ENCODE assay signal across 16 cellular contexts in genomic region chr17:49705254-49705653, GRCh38. TPM values are rescaled to one million over a fixed set of nuclear protein-coding genes. Genes with fewer than 3 reads are reported as not detected.
DNase-seq lines count a peak whose midpoint lies in the region; ATAC-seq and TF ChIP-seq lines count a peak whose summit lies in the region.
"Had no signal": no experiment of that assay in that cellular context is flagged by ENCODE, and none has a peak within 500 bp of the region (broad histone marks: within the 10 kb centered on the region; RNA-seq: fewer than 3 reads in every experiment).

No MANE protein-coding gene starts in this region.

- POLR2A ChIA-PET in WTC11 (lab: Charles Lee) = no interaction called here

- H3K27me3 Mint-ChIP-seq in WTC11 (ENCODE audit: low read depth) (no peaks in the 10 kb centered on the region; the same call in 1 of the 2 replicates), memory B cell (no peaks in the 10 kb centered on the region)
- H3K27me3 Mint-ChIP-seq in stimulated activated naive B cell treated with anti-CD40 and anti-IgM and Interleukin-4, amounts not matched to agents 10 μg/mL and 1 μg/mL and 100 μg/mL, for 72 hours = no peaks in the 10 kb centered on the region

- H3K4me1 Mint-ChIP-seq in WTC11 = peaks cover 12% of the 10 kb centered on the region
- H3K4me1 Mint-ChIP-seq in memory B cell = peaks cover 24% of the 10 kb centered on the region
- H3K4me1 Mint-ChIP-seq in stimulated activated naive B cell treated with anti-CD40 and anti-IgM and Interleukin-4, amounts not matched to agents 10 μg/mL and 1 μg/mL and 100 μg/mL, for 72 hours = peaks cover 29 to 46% of the 10 kb centered on the region in 2 donors

- H3K9me3 Mint-ChIP-seq in activated naive CD4-positive, alpha-beta T cell treated with anti-CD3 and anti-CD28 coated beads, Interleukin-2, amount 50 U/mL, for 72 hours = no peaks in the 10 kb centered on the region
- H3K9me3 Mint-ChIP-seq in WTC11 (no peaks in the 10 kb centered on the region), memory B cell (no peaks in the 10 kb centered on the region)
- no peaks in the 10 kb centered on the region for H3K9me3 Mint-ChIP-seq in stimulated activated naive B cell treated with anti-CD40 and anti-IgM and Interleukin-4, amounts not matched to agents 10 μg/mL and 1 μg/mL and 100 μg/mL, for 72 hours

- H3K36me3 Mint-ChIP-seq in activated naive CD4-positive, alpha-beta T cell treated with anti-CD3 and anti-CD28 coated beads, Interleukin-2, amount 50 U/mL, for 72 hours = peaks cover 0 to 19% of the 10 kb centered on the region in 2 donors
- H3K36me3 Mint-ChIP-seq in WTC11 = peaks cover 35% of the 10 kb centered on the region
- peaks cover 22% of the 10 kb centered on the region for H3K36me3 Mint-ChIP-seq in memory B cell
- H3K36me3 Mint-ChIP-seq in stimulated activated naive B cell treated with anti-CD40 and anti-IgM and Interleukin-4, amounts not matched to agents 10 μg/mL and 1 μg/mL and 100 μg/mL, for 72 hours = peaks cover 17 to 31% of the 10 kb centered on the region in 2 donors

- no peak for TF ChIP-seq CTCF in WTC11 (IDR thresholded peaks at IDR 0.05)

- CTCF ChIA-PET in WTC11 (lab: Charles Lee) = interaction anchor here (1.7 kb wide), 1 partner anchor 148 kb away, joined by 8 read pairs; no protein-coding TSS in a partner anchor

- ATAC-seq in activated naive CD4-positive, alpha-beta T cell treated with anti-CD3 and anti-CD28 coated beads, Interleukin-2, amount 50 U/mL, for 72 hours = no peak
- ATAC-seq in WTC11 = no peak
- ATAC-seq in memory B cell (ENCODE audit: low read depth) = no peak
- no peak for ATAC-seq in stimulated activated naive B cell treated with anti-CD40 and anti-IgM and Interleukin-4, amounts not matched to agents 10 μg/mL and 1 μg/mL and 100 μg/mL, for 72 hours (replicated peaks)
- ATAC-seq in HG02970 (IDR thresholded peaks at IDR 0.05; ENCODE audit: low FRiP score, unreplicated experiment) = no peak
- ATAC-seq: pancreas had no signal

- peak overlapping the region; percentile 5 to 94 for H3K27ac Mint-ChIP-seq in activated naive CD4-positive, alpha-beta T cell treated with anti-CD3 and anti-CD28 coated beads, Interleukin-2, amount 50 U/mL, for 72 hours
- H3K27ac Mint-ChIP-seq in WTC11 = no peak overlapping the region
- no peak overlapping the region for H3K27ac Mint-ChIP-seq in memory B cell
- H3K27ac Mint-ChIP-seq in stimulated activated naive B cell treated with anti-CD40 and anti-IgM and Interleukin-4, amounts not matched to agents 10 μg/mL and 1 μg/mL and 100 μg/mL, for 72 hours = peak overlapping the region; percentile 62

- peak overlapping the region; percentile 93 for H3K4me3 Mint-ChIP-seq in WTC11
- peak overlapping the region; percentile 33 for H3K4me3 Mint-ChIP-seq in memory B cell
- peak overlapping the region in 1 of 2 donors; percentile 42 for H3K4me3 Mint-ChIP-seq in stimulated activated naive B cell treated with anti-CD40 and anti-IgM and Interleukin-4, amounts not matched to agents 10 μg/mL and 1 μg/mL and 100 μg/mL, for 72 hours

- DNase-seq in activated naive CD4-positive, alpha-beta T cell treated with anti-CD3 and anti-CD28 coated beads, Interleukin-2, amount 50 U/mL, for 72 hours (ENCODE audit: low spot score in 2 of 2) = no peak
- no peak for DNase-seq in activated naive CD4-positive, alpha-beta T cell treated with Interleukin-2 at 50 U/mL for 16 hours
- no peak for DNase-seq in WTC11 (ENCODE audit: low spot score)
- DNase-seq in memory B cell (ENCODE audit: low spot score in 2 of 2) = no peak
- no peak for DNase-seq in stimulated activated naive B cell treated with anti-CD40 and anti-IgM and Interleukin-4, amounts not matched to agents 10 μg/mL and 1 μg/mL and 100 μg/mL, for 72 hours
- DNase-seq in NCI-H524 treated with DMSO at 0.1 percent for 48 hours (lab: John Stamatoyannopoulos, UW) = no peak
- DNase-seq in T1000 (lab: John Stamatoyannopoulos, UW) = no peak
- DNase-seq: activated CD4-positive, CD25-positive, alpha-beta regulatory T cell; amniotic stem cell; kidney; mesendoderm; NCI-H1694; NCI-H345; pancreas; stimulated activated CD4-positive, alpha-beta T cell treated with anti-CD3 and anti-CD28 coated beads, Interleukin-4, amount 100 ng/mL, for 1 hour had no signal

TF ChIP-seq in WTC11, 78 proteins besides CTCF, POLR2A, EP300 and RAD21 (continues in another document):
- TF ChIP-seq, protein P1, sequence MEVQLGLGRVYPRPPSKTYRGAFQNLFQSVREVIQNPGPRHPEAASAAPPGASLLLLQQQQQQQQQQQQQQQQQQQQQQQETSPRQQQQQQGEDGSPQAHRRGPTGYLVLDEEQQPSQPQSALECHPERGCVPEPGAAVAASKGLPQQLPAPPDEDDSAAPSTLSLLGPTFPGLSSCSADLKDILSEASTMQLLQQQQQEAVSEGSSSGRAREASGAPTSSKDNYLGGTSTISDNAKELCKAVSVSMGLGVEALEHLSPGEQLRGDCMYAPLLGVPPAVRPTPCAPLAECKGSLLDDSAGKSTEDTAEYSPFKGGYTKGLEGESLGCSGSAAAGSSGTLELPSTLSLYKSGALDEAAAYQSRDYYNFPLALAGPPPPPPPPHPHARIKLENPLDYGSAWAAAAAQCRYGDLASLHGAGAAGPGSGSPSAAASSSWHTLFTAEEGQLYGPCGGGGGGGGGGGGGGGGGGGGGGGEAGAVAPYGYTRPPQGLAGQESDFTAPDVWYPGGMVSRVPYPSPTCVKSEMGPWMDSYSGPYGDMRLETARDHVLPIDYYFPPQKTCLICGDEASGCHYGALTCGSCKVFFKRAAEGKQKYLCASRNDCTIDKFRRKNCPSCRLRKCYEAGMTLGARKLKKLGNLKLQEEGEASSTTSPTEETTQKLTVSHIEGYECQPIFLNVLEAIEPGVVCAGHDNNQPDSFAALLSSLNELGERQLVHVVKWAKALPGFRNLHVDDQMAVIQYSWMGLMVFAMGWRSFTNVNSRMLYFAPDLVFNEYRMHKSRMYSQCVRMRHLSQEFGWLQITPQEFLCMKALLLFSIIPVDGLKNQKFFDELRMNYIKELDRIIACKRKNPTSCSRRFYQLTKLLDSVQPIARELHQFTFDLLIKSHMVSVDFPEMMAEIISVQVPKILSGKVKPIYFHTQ (CRISPR knock-in tag; IDR thresholded peaks at IDR 0.05) = no peak
- TF ChIP-seq NR3C1 (CRISPR knock-in tag; conservative IDR thresholded peaks at IDR 0.05; ENCODE audit: low read depth) (no peak), ZNF138 (CRISPR knock-in tag; conservative IDR thresholded peaks at IDR 0.05) (no peak), JAZF1 (CRISPR knock-in tag; IDR thresholded peaks at IDR 0.05) (no peak), NFYB (CRISPR knock-in tag; conservative IDR thresholded peaks at IDR 0.05; ENCODE audit: low read depth) (no peak), IRF2 (CRISPR knock-in tag; IDR thresholded peaks at IDR 0.05; ENCODE audit: borderline replicate concordance, low read depth) (no peak), ZNF232 (CRISPR knock-in tag; IDR thresholded peaks at IDR 0.05) (no peak), ARID4B (CRISPR knock-in tag; IDR thresholded peaks at IDR 0.05; ENCODE audit: borderline replicate concordance) (no peak), FOXP1 (CRISPR knock-in tag; IDR thresholded peaks at IDR 0.05; ENCODE audit: borderline replicate concordance) (no peak)
- TF ChIP-seq, protein P2, sequence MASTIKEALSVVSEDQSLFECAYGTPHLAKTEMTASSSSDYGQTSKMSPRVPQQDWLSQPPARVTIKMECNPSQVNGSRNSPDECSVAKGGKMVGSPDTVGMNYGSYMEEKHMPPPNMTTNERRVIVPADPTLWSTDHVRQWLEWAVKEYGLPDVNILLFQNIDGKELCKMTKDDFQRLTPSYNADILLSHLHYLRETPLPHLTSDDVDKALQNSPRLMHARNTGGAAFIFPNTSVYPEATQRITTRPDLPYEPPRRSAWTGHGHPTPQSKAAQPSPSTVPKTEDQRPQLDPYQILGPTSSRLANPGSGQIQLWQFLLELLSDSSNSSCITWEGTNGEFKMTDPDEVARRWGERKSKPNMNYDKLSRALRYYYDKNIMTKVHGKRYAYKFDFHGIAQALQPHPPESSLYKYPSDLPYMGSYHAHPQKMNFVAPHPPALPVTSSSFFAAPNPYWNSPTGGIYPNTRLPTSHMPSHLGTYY (CRISPR knock-in tag; IDR thresholded peaks at IDR 0.05) = no peak

RNA-seq across cellular contexts. Expression of gene SLC35B1, which starts 2.5 kb away (rescaled TPM):
- 10 to 100 TPM; 36.2 to 44.1 TPM for total RNA-seq in activated naive CD4-positive, alpha-beta T cell treated with anti-CD3 and anti-CD28 coated beads, Interleukin-2, amount 50 U/mL, for 72 hours
- 43.7 to 55.9 TPM (median 45.0 TPM) in 3 replicates for total RNA-seq in WTC11 (2021)

RNA-seq across cellular contexts. Expression of gene SPOP, which starts 27.4 kb away (rescaled TPM):
- 10 to 100 TPM; 66.9 to 70.3 TPM for total RNA-seq in activated naive CD4-positive, alpha-beta T cell treated with anti-CD3 and anti-CD28 coated beads, Interleukin-2, amount 50 U/mL, for 72 hours
- 19.2 to 32.4 TPM (median 22.4 TPM) in 3 replicates for total RNA-seq in WTC11 (2021)

RNA-seq across cellular contexts. Expression of gene FAM117A, which starts 58.7 kb away (rescaled TPM):
- total RNA-seq in activated naive CD4-positive, alpha-beta T cell treated with anti-CD3 and anti-CD28 coated beads, Interleukin-2, amount 50 U/mL, for 72 hours = 10 to 100 TPM; 13.3 to 25.0 TPM
- total RNA-seq in WTC11 (2021) = 26.2 to 30.4 TPM (median 29.7 TPM) in 3 replicates

Comparison
In these comparisons a context has a peak if more than half of its experiments do, and no peak if none do; other contexts are left out.
1. H3K27ac Mint-ChIP-seq: peak in activated naive CD4-positive, alpha-beta T cell treated with anti-CD3 and anti-CD28 coated beads, Interleukin-2, amount 50 U/mL, for 72 hours (2 of 2) and stimulated activated naive B cell treated with anti-CD40 and anti-IgM and Interleukin-4, amounts not matched to agents 10 μg/mL and 1 μg/mL and 100 μg/mL, for 72 hours (single experiment); none in WTC11 (single experiment) and memory B cell (single experiment).